17 cellular contexts compared by ENCODE assay signal in genomic region chr21:28099296-28099695, GRCh38.
A peak's percentile ranks its signal among the peaks of the same experiment; 100 is the strongest.
DNase-seq lines count a peak whose midpoint lies in the region; ATAC-seq and TF ChIP-seq lines count a peak whose summit lies in the region.
"Had no signal": no experiment of that assay in that cellular context is flagged by ENCODE, and none has a peak within 500 bp of the region (broad histone marks: within the 10 kb centered on the region; RNA-seq: fewer than 3 reads in every experiment).

No MANE protein-coding gene starts in this region.

- no peaks in the 10 kb centered on the region for H3K4me1 ChIP-seq in right atrium auricular region
- H3K4me1 ChIP-seq in fibroblast of lung (ENCODE audit: control insufficient read depth, extremely low read depth, insufficient read depth, low read length) = no peaks in the 10 kb centered on the region
- H3K4me1 ChIP-seq in mucosa of descending colon (ENCODE audit: low read depth) = no peaks in the 10 kb centered on the region
- H3K4me1 ChIP-seq: A549, spleen had no signal

- DNase-seq in Right ventricle myocardium inferior (ENCODE audit: missing footprints) (peak; percentile 74), right atrium auricular region (ENCODE audit: low spot score) (no peak), fibroblast of lung (ENCODE audit: low read depth in 2 of 2) (peak; percentile 23 to 80), mucosa of descending colon (peak in 2 of 3 donors; percentile 20 to 33), mesenteric fat pad (ENCODE audit: low spot score) (no peak), NCI-H2227 (lab: John Stamatoyannopoulos, UW; ENCODE audit: unreplicated experiment) (no peak), NCI-H2196 (lab: John Stamatoyannopoulos, UW; ENCODE audit: unreplicated experiment) (no peak)
- DNase-seq: activated CD4-positive, alpha-beta T cell treated with anti-CD3 and anti-CD28 coated beads, Interleukin-2, amount 50 U/mL, for 48 hours; kidney glomerular epithelial cell; NCI-H1048; NCI-H345; spleen; substantia nigra had no signal

- H3K4me3 ChIP-seq in right atrium auricular region (no peak overlapping the region), fibroblast of lung (replicated peaks in 1 of 4; ENCODE audit: control extremely low read depth in 1 of 4, insufficient read depth in 1 of 4, low read depth in 3 of 4, low read length in 4 of 4) (no peak overlapping the region), mucosa of descending colon (no peak overlapping the region)
- H3K4me3 ChIP-seq: A549, spleen had no signal

- H3K36me3 ChIP-seq in right atrium auricular region (no peaks in the 10 kb centered on the region), fibroblast of lung (ENCODE audit: control insufficient read depth, insufficient read depth, low read length) (no peaks in the 10 kb centered on the region), mucosa of descending colon (ENCODE audit: low read depth) (no peaks in the 10 kb centered on the region)
- H3K36me3 ChIP-seq: spleen had no signal

- H3K27me3 ChIP-seq in right atrium auricular region = no peaks in the 10 kb centered on the region
- no peaks in the 10 kb centered on the region for H3K27me3 ChIP-seq in fibroblast of lung (ENCODE audit: control insufficient read depth, insufficient read depth, low read length)
- H3K27me3 ChIP-seq: spleen had no signal

- H3K27ac ChIP-seq in right atrium auricular region = peak overlapping the region in 1 of 2 donors; percentile 64
- H3K27ac ChIP-seq in fibroblast of lung (ENCODE audit: insufficient read depth, low read length) = no peak overlapping the region
- H3K27ac ChIP-seq: A549, RWPE1, spleen had no signal

- no peak for TF ChIP-seq CTCF in right atrium auricular region (IDR thresholded peaks at IDR 0.05)
- no peak for TF ChIP-seq CTCF in fibroblast of lung (conservative IDR thresholded peaks at IDR 0.05 in 1 of 2, IDR thresholded peaks at IDR 0.05 in 1 of 2; ENCODE audit: low read depth in 1 of 2, low read length in 2 of 2)
- no peak for TF ChIP-seq CTCF in mucosa of descending colon (IDR thresholded peaks at IDR 0.05)

- ATAC-seq in Right ventricle myocardium inferior (peak; percentile 99), mucosa of descending colon (no peak), GM19023 (IDR thresholded peaks at IDR 0.05; ENCODE audit: unreplicated experiment) (no peak)
- ATAC-seq: A549; activated T-helper 17 cell treated with anti-CD3 and anti-CD28 coated beads, Interleukin-2, amount 50 U/mL, for 72 hours had no signal

- H2AFZ ChIP-seq in fibroblast of lung (ENCODE audit: low read length) = peak overlapping the region; percentile 86

- no peaks in the 10 kb centered on the region for H3K9me3 ChIP-seq in right atrium auricular region
- no peaks in the 10 kb centered on the region for H3K9me3 ChIP-seq in fibroblast of lung (ENCODE audit: control insufficient read depth, insufficient read depth, low read depth, low read length)
- H3K9me3 ChIP-seq in mucosa of descending colon = no peaks in the 10 kb centered on the region
- H3K9me3 ChIP-seq: A549, spleen had no signal

- no peak overlapping the region for H3K9ac ChIP-seq in fibroblast of lung (ENCODE audit: insufficient read depth, low read length)

- H3K4me2 ChIP-seq in fibroblast of lung (ENCODE audit: extremely low read depth, insufficient read depth, low read length) = no peak overlapping the region
- H3K4me2 ChIP-seq: A549 had no signal

- no peaks in the 10 kb centered on the region for H3K79me2 ChIP-seq in fibroblast of lung (ENCODE audit: control insufficient read depth, insufficient read depth, low read length)

- no peaks in the 10 kb centered on the region for H4K20me1 ChIP-seq in fibroblast of lung (ENCODE audit: control insufficient read depth, extremely low read depth, insufficient read depth, low read length)

- intact Hi-C loops in Right ventricle myocardium inferior (cut with DNase I) (loop anchor here (2.0 to 10.0 kb wide), 2 partner anchors 118 to 646 kb away; no protein-coding TSS in a partner anchor), mucosa of descending colon (cut with DNase I, micrococcal nuclease) (no loop called here)

Comparison
In these comparisons a context has a peak if more than half of its experiments do, and no peak if none do; other contexts are left out.
1. DNase-seq: peak in Right ventricle myocardium inferior (single experiment), fibroblast of lung (2 of 2) and mucosa of descending colon (2 of 3); none in right atrium auricular region (single experiment), mesenteric fat pad (single experiment), NCI-H2227 (single experiment) and NCI-H2196 (single experiment).